ENCODE assay signal across 1 cellular context in genomic region chr17:29005936-29006438, GRCh38.
TF ChIP-seq lines count a peak whose summit lies in the region.

TSS of gene SEZ6 (minus strand) at chr17:29006033. CDS start at chr17:29005869, 164 bp downstream.

TF ChIP-seq in HepG2, 621 proteins besides CTCF, POLR2A, EP300 and RAD21 (continued from another document and continues in another):
- TF ChIP-seq NR2C2 (CRISPR knock-in tag; IDR thresholded peaks at IDR 0.05; ENCODE audit: borderline replicate concordance) = peak; percentile 48; the same call in 1 of the 2 replicates
- TF ChIP-seq PCBP1 (IDR thresholded peaks at IDR 0.05; ENCODE audit: borderline replicate concordance, low read depth, low read length) = no peak
- no peak for TF ChIP-seq RBFOX2 (IDR thresholded peaks at IDR 0.05; ENCODE audit: low read depth, low read length)
- TF ChIP-seq ZFP36 (IDR thresholded peaks at IDR 0.05; ENCODE audit: borderline replicate concordance, low read depth, low read length, partially characterized antibody) = no peak
- no peak for TF ChIP-seq AHDC1 (CRISPR knock-in tag; IDR thresholded peaks at IDR 0.05; ENCODE audit: borderline replicate concordance)
- no peak for TF ChIP-seq ZNF652 (CRISPR knock-in tag; IDR thresholded peaks at IDR 0.05; ENCODE audit: borderline replicate concordance, low read depth)
- no peak; the same call in 1 of the 2 replicates for TF ChIP-seq CENPBD1 (CRISPR knock-in tag; IDR thresholded peaks at IDR 0.05; ENCODE audit: borderline replicate concordance, low read depth)
- TF ChIP-seq ATF2 (CRISPR knock-in tag; IDR thresholded peaks at IDR 0.05) = peak; percentile 83
- TF ChIP-seq NFE2L1 (CRISPR knock-in tag; IDR thresholded peaks at IDR 0.05; ENCODE audit: borderline replicate concordance) = no peak
- peak; percentile 96 for TF ChIP-seq ZNF331 (CRISPR knock-in tag; IDR thresholded peaks at IDR 0.05)
- peak; percentile 94 for TF ChIP-seq KLF11 (CRISPR knock-in tag; IDR thresholded peaks at IDR 0.05)
- TF ChIP-seq HDAC6 (IDR thresholded peaks at IDR 0.05; ENCODE audit: low read depth, low read length) = no peak
- TF ChIP-seq TEF (CRISPR knock-in tag; IDR thresholded peaks at IDR 0.05) = peak; percentile 88
- peak; percentile 79; the same call in 1 of the 2 replicates for TF ChIP-seq ZNF678 (CRISPR knock-in tag; IDR thresholded peaks at IDR 0.05)
- peak; percentile 85 for TF ChIP-seq ZNF574 (CRISPR knock-in tag; IDR thresholded peaks at IDR 0.05)
- no peak for TF ChIP-seq ZNF577 (CRISPR knock-in tag; IDR thresholded peaks at IDR 0.05; ENCODE audit: borderline replicate concordance, low read depth)
- TF ChIP-seq MAFK (conservative IDR thresholded peaks at IDR 0.05 in 1 of 2, IDR thresholded peaks at IDR 0.05 in 1 of 2; ENCODE audit: low read length in 2 of 2) = no peak; a peak in 1 of 4 replicates
- TF ChIP-seq ZSCAN25 (CRISPR knock-in tag; IDR thresholded peaks at IDR 0.05) = peak; percentile 84
- no peak for TF ChIP-seq CHD2 (IDR thresholded peaks at IDR 0.05; ENCODE audit: low read depth, low read length)
- TF ChIP-seq ZNF704 (CRISPR knock-in tag; IDR thresholded peaks at IDR 0.05; ENCODE audit: borderline replicate concordance) = peak; percentile 91
- peak; percentile 72; the same call in 1 of the 2 replicates for TF ChIP-seq KDM4B (CRISPR knock-in tag; IDR thresholded peaks at IDR 0.05)
- TF ChIP-seq ZNF776 (CRISPR knock-in tag; IDR thresholded peaks at IDR 0.05) = peak; percentile 42; the same call in 1 of the 2 replicates
- TF ChIP-seq SMARCC2 (IDR thresholded peaks at IDR 0.05) = no peak
- TF ChIP-seq ZNF761 (CRISPR knock-in tag; conservative IDR thresholded peaks at IDR 0.05) = peak; percentile 74; the same call in 1 of the 2 replicates
- TF ChIP-seq ESRRA (CRISPR knock-in tag; IDR thresholded peaks at IDR 0.05; ENCODE audit: low read depth) = peak; percentile 74
- TF ChIP-seq BATF2 (CRISPR knock-in tag; IDR thresholded peaks at IDR 0.05) = peak; percentile 82; the same call in 1 of the 2 replicates
- no peak for TF ChIP-seq CREB1 (IDR thresholded peaks at IDR 0.05)
- no peak for TF ChIP-seq CREB1 (CRISPR knock-in tag; IDR thresholded peaks at IDR 0.05)
- peak; percentile 96 for TF ChIP-seq BRCA1 (CRISPR knock-in tag; IDR thresholded peaks at IDR 0.05)
- peak; percentile 60; the same call in 1 of the 2 replicates for TF ChIP-seq ZHX1 (CRISPR knock-in tag; IDR thresholded peaks at IDR 0.05; ENCODE audit: low read depth)
- no peak for TF ChIP-seq POLR2AphosphoS5 (IDR thresholded peaks at IDR 0.05; ENCODE audit: low read depth, low read length)
- no peak for TF ChIP-seq SMARCE1 (IDR thresholded peaks at IDR 0.05; ENCODE audit: borderline replicate concordance)
- no peak for TF ChIP-seq PRPF4 (IDR thresholded peaks at IDR 0.05; ENCODE audit: low read depth, low read length, poor library complexity, severe bottlenecking)
- peak; percentile 29; the same call in 1 of the 2 replicates for TF ChIP-seq GMEB1 (CRISPR knock-in tag; IDR thresholded peaks at IDR 0.05; ENCODE audit: borderline replicate concordance)
- peak; percentile 77; the same call in 1 of the 2 replicates for TF ChIP-seq ZNF235 (CRISPR knock-in tag; IDR thresholded peaks at IDR 0.05; ENCODE audit: borderline replicate concordance)
- peak; percentile 98 for TF ChIP-seq SALL1 (CRISPR knock-in tag; IDR thresholded peaks at IDR 0.05)
- TF ChIP-seq TSC22D2 (CRISPR knock-in tag; IDR thresholded peaks at IDR 0.05; ENCODE audit: borderline replicate concordance) = peak; percentile 99
- no peak for TF ChIP-seq HNRNPH1 (optimal IDR thresholded peaks at IDR 0.05; ENCODE audit: low read depth, low read length)
- TF ChIP-seq ARID3A (IDR thresholded peaks at IDR 0.05; ENCODE audit: low read depth, low read length) = no peak
- TF ChIP-seq ZNF136 (CRISPR knock-in tag; IDR thresholded peaks at IDR 0.05; ENCODE audit: low read depth) = no peak
- no peak for TF ChIP-seq LCORL (IDR thresholded peaks at IDR 0.05)
- 0 out of 2 replicates have a peak, but pooled peaks have one; percentile 46 for TF ChIP-seq LCORL (CRISPR knock-in tag; IDR thresholded peaks at IDR 0.05)
- peak; percentile 82; the same call in 1 of the 2 replicates for TF ChIP-seq ZNF558 (CRISPR knock-in tag; IDR thresholded peaks at IDR 0.05; ENCODE audit: borderline replicate concordance)
- TF ChIP-seq NCOA1 (CRISPR knock-in tag; IDR thresholded peaks at IDR 0.05) = no peak
- no peak for TF ChIP-seq RCOR2 (CRISPR knock-in tag; IDR thresholded peaks at IDR 0.05)
- peak; percentile 96 for TF ChIP-seq MEIS2 (CRISPR knock-in tag; IDR thresholded peaks at IDR 0.05)
